ENCODE assay signal across 1 cellular context in genomic region chr20:11267131-11267761, GRCh38.
TF ChIP-seq lines count a peak whose summit lies in the region.

No MANE protein-coding gene starts in this region.

TF ChIP-seq in GM12878, 131 proteins besides CTCF, POLR2A, EP300 and RAD21 (continued from another document and continues in another):
- peak; percentile 86 for TF ChIP-seq MEF2A (IDR thresholded peaks at IDR 0.05; ENCODE audit: insufficient read depth, low read depth, low read length)
- TF ChIP-seq RUNX3 (IDR thresholded peaks at IDR 0.05; ENCODE audit: low read length): peak; percentile 95
- no peak for TF ChIP-seq KAT2A (conservative IDR thresholded peaks at IDR 0.05; ENCODE audit: control insufficient read depth, low read depth, low read length)
- TF ChIP-seq RB1 (IDR thresholded peaks at IDR 0.05; ENCODE audit: borderline replicate concordance): no peak
- no peak for TF ChIP-seq USF2 (IDR thresholded peaks at IDR 0.05; ENCODE audit: borderline replicate concordance, low read depth, low read length)
- no peak for TF ChIP-seq SIN3A (IDR thresholded peaks at IDR 0.05; ENCODE audit: low read depth, low read length)
- 0 out of 2 replicates have a peak, but pooled peaks have one; percentile 71 for TF ChIP-seq CHD1 (IDR thresholded peaks at IDR 0.05; ENCODE audit: low read depth, low read length)
- no peak for TF ChIP-seq RFX5 (IDR thresholded peaks at IDR 0.05; ENCODE audit: low read depth, low read length)
- no peak for TF ChIP-seq RCOR1 (conservative IDR thresholded peaks at IDR 0.05; ENCODE audit: low read depth, low read length)
- TF ChIP-seq ZNF592 (IDR thresholded peaks at IDR 0.05): no peak
- TF ChIP-seq, protein P1, sequence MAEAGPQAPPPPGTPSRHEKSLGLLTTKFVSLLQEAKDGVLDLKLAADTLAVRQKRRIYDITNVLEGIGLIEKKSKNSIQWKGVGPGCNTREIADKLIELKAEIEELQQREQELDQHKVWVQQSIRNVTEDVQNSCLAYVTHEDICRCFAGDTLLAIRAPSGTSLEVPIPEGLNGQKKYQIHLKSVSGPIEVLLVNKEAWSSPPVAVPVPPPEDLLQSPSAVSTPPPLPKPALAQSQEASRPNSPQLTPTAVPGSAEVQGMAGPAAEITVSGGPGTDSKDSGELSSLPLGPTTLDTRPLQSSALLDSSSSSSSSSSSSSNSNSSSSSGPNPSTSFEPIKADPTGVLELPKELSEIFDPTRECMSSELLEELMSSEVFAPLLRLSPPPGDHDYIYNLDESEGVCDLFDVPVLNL (IDR thresholded peaks at IDR 0.05; ENCODE audit: low read depth, low read length): no peak
- 0 out of 2 replicates have a peak, but pooled peaks have one; percentile 13 for TF ChIP-seq MYB (IDR thresholded peaks at IDR 0.05; ENCODE audit: borderline replicate concordance, low read depth, low read length)
- TF ChIP-seq, protein P2, sequence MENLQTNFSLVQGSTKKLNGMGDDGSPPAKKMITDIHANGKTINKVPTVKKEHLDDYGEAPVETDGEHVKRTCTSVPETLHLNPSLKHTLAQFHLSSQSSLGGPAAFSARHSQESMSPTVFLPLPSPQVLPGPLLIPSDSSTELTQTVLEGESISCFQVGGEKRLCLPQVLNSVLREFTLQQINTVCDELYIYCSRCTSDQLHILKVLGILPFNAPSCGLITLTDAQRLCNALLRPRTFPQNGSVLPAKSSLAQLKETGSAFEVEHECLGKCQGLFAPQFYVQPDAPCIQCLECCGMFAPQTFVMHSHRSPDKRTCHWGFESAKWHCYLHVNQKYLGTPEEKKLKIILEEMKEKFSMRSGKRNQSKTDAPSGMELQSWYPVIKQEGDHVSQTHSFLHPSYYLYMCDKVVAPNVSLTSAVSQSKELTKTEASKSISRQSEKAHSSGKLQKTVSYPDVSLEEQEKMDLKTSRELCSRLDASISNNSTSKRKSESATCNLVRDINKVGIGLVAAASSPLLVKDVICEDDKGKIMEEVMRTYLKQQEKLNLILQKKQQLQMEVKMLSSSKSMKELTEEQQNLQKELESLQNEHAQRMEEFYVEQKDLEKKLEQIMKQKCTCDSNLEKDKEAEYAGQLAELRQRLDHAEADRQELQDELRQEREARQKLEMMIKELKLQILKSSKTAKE (IDR thresholded peaks at IDR 0.05; ENCODE audit: low read depth, poor library complexity, severe bottlenecking): no peak
- no peak for TF ChIP-seq ZNF274 (IDR thresholded peaks at IDR 0.05; ENCODE audit: insufficient read depth, insufficient read length)
- TF ChIP-seq BMI1 (IDR thresholded peaks at IDR 0.05; ENCODE audit: borderline replicate concordance): peak; percentile 47; the same call in 1 of the 2 replicates
- TF ChIP-seq, protein P3, sequence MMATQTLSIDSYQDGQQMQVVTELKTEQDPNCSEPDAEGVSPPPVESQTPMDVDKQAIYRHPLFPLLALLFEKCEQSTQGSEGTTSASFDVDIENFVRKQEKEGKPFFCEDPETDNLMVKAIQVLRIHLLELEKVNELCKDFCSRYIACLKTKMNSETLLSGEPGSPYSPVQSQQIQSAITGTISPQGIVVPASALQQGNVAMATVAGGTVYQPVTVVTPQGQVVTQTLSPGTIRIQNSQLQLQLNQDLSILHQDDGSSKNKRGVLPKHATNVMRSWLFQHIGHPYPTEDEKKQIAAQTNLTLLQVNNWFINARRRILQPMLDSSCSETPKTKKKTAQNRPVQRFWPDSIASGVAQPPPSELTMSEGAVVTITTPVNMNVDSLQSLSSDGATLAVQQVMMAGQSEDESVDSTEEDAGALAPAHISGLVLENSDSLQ (IDR thresholded peaks at IDR 0.05): peak; percentile 37; the same call in 1 of the 2 replicates
- no peak; the same call in 1 of the 2 replicates for TF ChIP-seq ZNF207 (IDR thresholded peaks at IDR 0.05; ENCODE audit: borderline replicate concordance)
- TF ChIP-seq CUX1 (IDR thresholded peaks at IDR 0.05; ENCODE audit: insufficient replicate concordance, low read depth, low read length): peak; percentile 84
- 0 out of 2 replicates have a peak, but pooled peaks have one; percentile 36 for TF ChIP-seq MXI1 (IDR thresholded peaks at IDR 0.05; ENCODE audit: low read depth, low read length)
- TF ChIP-seq RBBP5 (conservative IDR thresholded peaks at IDR 0.05): no peak
- TF ChIP-seq HSF1 (IDR thresholded peaks at IDR 0.05; ENCODE audit: low read depth, low read length): no peak
- TF ChIP-seq SUPT20H (IDR thresholded peaks at IDR 0.05; ENCODE audit: borderline replicate concordance, control insufficient read depth, low read depth, low read length): no peak
- TF ChIP-seq BACH1 (IDR thresholded peaks at IDR 0.05; ENCODE audit: borderline replicate concordance): no peak
- no peak for TF ChIP-seq KDM1A (IDR thresholded peaks at IDR 0.05; ENCODE audit: borderline replicate concordance)
- 0 out of 2 replicates have a peak, but pooled peaks have one; percentile 32 for TF ChIP-seq CBFB (IDR thresholded peaks at IDR 0.05; ENCODE audit: low read depth)
- peak; percentile 74 for TF ChIP-seq MEF2B (IDR thresholded peaks at IDR 0.05; ENCODE audit: partially characterized antibody, poor library complexity, severe bottlenecking)
- peak; percentile 63; the same call in 1 of the 2 replicates for TF ChIP-seq CREB1 (IDR thresholded peaks at IDR 0.05; ENCODE audit: low read depth)
- no peak for TF ChIP-seq STAT3 (IDR thresholded peaks at IDR 0.05; ENCODE audit: low read depth, low read length)
- no peak for TF ChIP-seq PAX8 (IDR thresholded peaks at IDR 0.05)
- TF ChIP-seq LARP7 (IDR thresholded peaks at IDR 0.05): no peak
- TF ChIP-seq ZNF24 (IDR thresholded peaks at IDR 0.05): no peak
- TF ChIP-seq GABPA (IDR thresholded peaks at IDR 0.05; ENCODE audit: low read depth): peak; percentile 19; the same call in 1 of the 2 replicates
- TF ChIP-seq NR2C1 (IDR thresholded peaks at IDR 0.05): no peak
- TF ChIP-seq, protein P4, sequence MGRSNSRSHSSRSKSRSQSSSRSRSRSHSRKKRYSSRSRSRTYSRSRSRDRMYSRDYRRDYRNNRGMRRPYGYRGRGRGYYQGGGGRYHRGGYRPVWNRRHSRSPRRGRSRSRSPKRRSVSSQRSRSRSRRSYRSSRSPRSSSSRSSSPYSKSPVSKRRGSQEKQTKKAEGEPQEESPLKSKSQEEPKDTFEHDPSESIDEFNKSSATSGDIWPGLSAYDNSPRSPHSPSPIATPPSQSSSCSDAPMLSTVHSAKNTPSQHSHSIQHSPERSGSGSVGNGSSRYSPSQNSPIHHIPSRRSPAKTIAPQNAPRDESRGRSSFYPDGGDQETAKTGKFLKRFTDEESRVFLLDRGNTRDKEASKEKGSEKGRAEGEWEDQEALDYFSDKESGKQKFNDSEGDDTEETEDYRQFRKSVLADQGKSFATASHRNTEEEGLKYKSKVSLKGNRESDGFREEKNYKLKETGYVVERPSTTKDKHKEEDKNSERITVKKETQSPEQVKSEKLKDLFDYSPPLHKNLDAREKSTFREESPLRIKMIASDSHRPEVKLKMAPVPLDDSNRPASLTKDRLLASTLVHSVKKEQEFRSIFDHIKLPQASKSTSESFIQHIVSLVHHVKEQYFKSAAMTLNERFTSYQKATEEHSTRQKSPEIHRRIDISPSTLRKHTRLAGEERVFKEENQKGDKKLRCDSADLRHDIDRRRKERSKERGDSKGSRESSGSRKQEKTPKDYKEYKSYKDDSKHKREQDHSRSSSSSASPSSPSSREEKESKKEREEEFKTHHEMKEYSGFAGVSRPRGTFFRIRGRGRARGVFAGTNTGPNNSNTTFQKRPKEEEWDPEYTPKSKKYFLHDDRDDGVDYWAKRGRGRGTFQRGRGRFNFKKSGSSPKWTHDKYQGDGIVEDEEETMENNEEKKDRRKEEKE (IDR thresholded peaks at IDR 0.05): peak; percentile 69; the same call in 1 of the 2 replicates
- no peak for TF ChIP-seq FOS (IDR thresholded peaks at IDR 0.05; ENCODE audit: borderline replicate concordance, extremely low read depth, insufficient read length)
- TF ChIP-seq NFYA (IDR thresholded peaks at IDR 0.05; ENCODE audit: borderline replicate concordance, low read depth, low read length): no peak
